Comparison of ENCODE assay signal across 10 cellular contexts in genomic region chr2:26274058-26274613, GRCh38. TPM values are rescaled to one million over a fixed set of nuclear protein-coding genes. Genes with fewer than 3 reads are reported as not detected.
DNase-seq lines count a peak whose midpoint lies in the region; ATAC-seq, FAIRE-seq and TF ChIP-seq lines count a peak whose summit lies in the region.
"Had no signal": no experiment of that assay in that cellular context is flagged by ENCODE, and none has a peak within 500 bp of the region (broad histone marks: within the 10 kb centered on the region; RNA-seq: fewer than 3 reads in every experiment).

No MANE protein-coding gene starts in this region.

- peaks cover 16% of the 10 kb centered on the region; the same call in 1 of the 2 replicates for H3F3A ChIP-seq in PC-9 (ENCODE audit: insufficient read depth, low read depth)

- no peak overlapping the region for H2AFZ ChIP-seq in PC-9

- H4K20me1 ChIP-seq in PC-9 (ENCODE audit: insufficient read depth), result no peaks in the 10 kb centered on the region

- intact Hi-C loops in PC-9 (cut with micrococcal nuclease; ENCODE audit: unreplicated experiment), result no loop called here
- intact Hi-C loops in sigmoid colon (cut with DNase I), result no loop called here

- H3K36me3 ChIP-seq in PC-9 (ENCODE audit: low read depth) (peaks cover 17% of the 10 kb centered on the region; the same call in 1 of the 2 replicates), sigmoid colon (peaks cover 0 to 62% (median 13%) of the 10 kb centered on the region in 4 donors)

- DNase-seq in EH (ENCODE audit: low read depth) (peak; percentile 94), PC-9 (peak; percentile 25 to 71), fibroblast of pulmonary artery (ENCODE audit: low read depth) (peak; percentile 99), sigmoid colon (peak; percentile 89), NCI-H187 (lab: John Stamatoyannopoulos, UW) (no peak), GM12892 (ENCODE audit: insufficient read length) (no peak)
- DNase-seq: NCI-H1436 treated with DMSO at 0.1 percent for 48 hours had no signal

- peak overlapping the region; percentile 47 for H3K4me2 ChIP-seq in PC-9

- CTCF ChIA-PET in PC-9 (lab: Charles Lee), result no interaction called here

- H3K4me3 ChIP-seq in PC-9, result no peak overlapping the region
- H3K4me3 ChIP-seq in fibroblast of pulmonary artery (replicated peaks; ENCODE audit: low read depth, low read length), result peak overlapping the region; percentile 9
- no peak overlapping the region for H3K4me3 ChIP-seq in sigmoid colon

- POLR2A ChIA-PET in PC-9 (lab: Charles Lee; ENCODE audit: unreplicated experiment), result no interaction called here

- H3K4me1 ChIP-seq in PC-9 (replicated peaks; ENCODE audit: insufficient read depth) (peaks cover 21% of the 10 kb centered on the region), sigmoid colon (peaks cover 0 to 21% (median 13%) of the 10 kb centered on the region in 4 donors)

- WGBS in sigmoid colon, 2 donors, result 26 to 58% methylated on average over 5 of the region's 5 CpGs

- H3K27ac ChIP-seq in PC-9, result peak overlapping the region; percentile 73
- H3K27ac ChIP-seq in sigmoid colon, result peak overlapping the region; percentile 26 to 87 (median 56)

- no peak for TF ChIP-seq POLR2A in sigmoid colon (IDR thresholded peaks at IDR 0.05)
- no peak for TF ChIP-seq POLR2A in GM12892 (IDR thresholded peaks at IDR 0.05; ENCODE audit: low read depth, low read length)

- BruUV-seq in PC-9 (replicated peaks; lab: Mats Ljungman, UMichigan), result no TSS peak

- H3K9me2 ChIP-seq in PC-9 (ENCODE audit: insufficient read depth), result no peaks in the 10 kb centered on the region

- FAIRE-seq in GM12892 (lab: Jason Lieb, UNC), result no peak
- FAIRE-seq: colon had no signal

- ATAC-seq in HG03460 (IDR thresholded peaks at IDR 0.05; ENCODE audit: unreplicated experiment), result no peak
- ATAC-seq in GM21423 (IDR thresholded peaks at IDR 0.05; ENCODE audit: unreplicated experiment), result no peak

- TF ChIP-seq EP300 in sigmoid colon (IDR thresholded peaks at IDR 0.05), result peak in 3 of 4 donors; percentile 19 to 78 (median 21)

- no peaks in the 10 kb centered on the region for H3K79me2 ChIP-seq in PC-9 (ENCODE audit: low read depth)

- H3K9me3 ChIP-seq in PC-9 (ENCODE audit: insufficient read depth, low read depth) (no peaks in the 10 kb centered on the region), sigmoid colon (no peaks in the 10 kb centered on the region)

- H3K27me3 ChIP-seq in PC-9 (ENCODE audit: insufficient read depth, low read depth) (no peaks in the 10 kb centered on the region), sigmoid colon (no peaks in the 10 kb centered on the region)

- TF ChIP-seq CTCF in PC-9 (conservative IDR thresholded peaks at IDR 0.05) (no peak), fibroblast of pulmonary artery (IDR thresholded peaks at IDR 0.05; ENCODE audit: low read length, missing control alignments) (no peak), sigmoid colon (IDR thresholded peaks at IDR 0.05) (no peak)

RNA-seq across cellular contexts. Expression of gene HADHB, which starts 29.4 kb away (rescaled TPM):
- total RNA-seq in PC-9 (2021) (72.7 and 73.1 TPM in 2 replicates), sigmoid colon (100 to 1,000 TPM in 3 of 4 donors, 10 to 100 TPM in 1; 82.8 to 147 (median 119) TPM)
- 100 to 1,000 TPM in 2 of 3 donors, 10 to 100 TPM in 1; 93.3 to 212 (median 120) TPM for polyA plus RNA-seq in sigmoid colon
- 49.0 TPM for polyA plus RNA-seq in GM12892 (2012; ENCODE audit: missing spikeins)

RNA-seq across cellular contexts. Expression of gene HADHA, which starts 29.7 kb away (rescaled TPM):
- 99.9 and 129 TPM in 2 replicates for total RNA-seq in PC-9 (2021)
- total RNA-seq in sigmoid colon, result 100 to 1,000 TPM; 110 to 137 (median 118) TPM
- polyA plus RNA-seq in sigmoid colon, result 100 to 1,000 TPM in 2 of 3 donors, 10 to 100 TPM in 1; 96.7 to 148 (median 126) TPM
- polyA plus RNA-seq in GM12892 (2012; ENCODE audit: missing spikeins), result 76.0 TPM

Comparison
In these comparisons a context has a peak if more than half of its experiments do, and no peak if none do; other contexts are left out.
1. DNase-seq: peak in EH (single experiment), PC-9 (2 of 2), fibroblast of pulmonary artery (single experiment) and sigmoid colon (single experiment); none in NCI-H187 (0 of 2) and GM12892 (single experiment).